ENCODE assay signal across 1 cellular context in genomic region chr16:68345351-68345810, GRCh38.
TF ChIP-seq lines count a peak whose summit lies in the region.

No MANE protein-coding gene starts in this region.

TF ChIP-seq in IMR-90, 13 proteins besides CTCF, POLR2A, EP300 and RAD21 (continued from another document):
- TF ChIP-seq MAZ (IDR thresholded peaks at IDR 0.05; ENCODE audit: borderline replicate concordance, low read depth, low read length) = no peak
- no peak for TF ChIP-seq RFX5 (IDR thresholded peaks at IDR 0.05; ENCODE audit: low read depth, low read length)
- TF ChIP-seq, protein P1, sequence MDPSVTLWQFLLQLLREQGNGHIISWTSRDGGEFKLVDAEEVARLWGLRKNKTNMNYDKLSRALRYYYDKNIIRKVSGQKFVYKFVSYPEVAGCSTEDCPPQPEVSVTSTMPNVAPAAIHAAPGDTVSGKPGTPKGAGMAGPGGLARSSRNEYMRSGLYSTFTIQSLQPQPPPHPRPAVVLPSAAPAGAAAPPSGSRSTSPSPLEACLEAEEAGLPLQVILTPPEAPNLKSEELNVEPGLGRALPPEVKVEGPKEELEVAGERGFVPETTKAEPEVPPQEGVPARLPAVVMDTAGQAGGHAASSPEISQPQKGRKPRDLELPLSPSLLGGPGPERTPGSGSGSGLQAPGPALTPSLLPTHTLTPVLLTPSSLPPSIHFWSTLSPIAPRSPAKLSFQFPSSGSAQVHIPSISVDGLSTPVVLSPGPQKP (IDR thresholded peaks at IDR 0.05; ENCODE audit: borderline replicate concordance, low read depth, low read length) = no peak
- TF ChIP-seq BHLHE40 (IDR thresholded peaks at IDR 0.05; ENCODE audit: low read depth, low read length) = no peak
- no peak for TF ChIP-seq RCOR1 (IDR thresholded peaks at IDR 0.05; ENCODE audit: insufficient replicate concordance, low read length)
